ENCODE assay signal across 1 cellular context in the genomic region with DNA sequence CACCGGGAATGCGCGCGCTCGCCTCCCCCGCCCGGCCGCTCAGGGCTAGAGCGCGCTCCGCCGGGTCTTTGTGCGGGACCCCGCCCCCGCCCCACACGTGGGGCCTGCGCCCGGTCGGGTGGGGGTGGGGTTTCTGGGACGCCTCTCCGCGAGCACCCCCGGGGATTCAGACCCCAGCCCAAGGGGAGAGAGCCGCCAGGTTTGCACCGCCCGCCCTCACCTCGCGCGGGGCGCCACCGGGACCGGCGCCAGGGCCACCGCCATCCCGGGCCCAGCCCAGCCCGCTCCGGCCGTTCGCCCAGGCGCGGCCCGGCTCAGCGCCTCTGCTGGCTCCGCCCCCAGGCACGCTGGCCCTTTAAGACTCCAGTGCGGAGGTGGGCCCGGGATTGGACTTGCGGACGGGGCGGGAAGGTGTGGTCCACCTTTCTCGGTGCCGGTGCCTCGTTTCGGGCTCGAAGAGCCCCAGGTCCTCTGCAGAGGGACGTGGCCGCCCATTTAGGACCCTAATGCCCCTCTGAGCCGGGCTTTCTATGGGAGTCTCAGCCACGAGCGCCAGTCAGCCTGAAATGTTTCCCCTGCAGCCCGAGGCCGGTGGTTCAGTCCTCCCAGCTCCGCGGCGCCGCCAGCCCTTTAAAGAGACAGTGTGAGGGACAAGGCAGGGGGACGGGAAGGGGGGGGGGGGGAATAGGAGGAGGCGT.
A peak's percentile ranks its signal among the peaks of the same experiment; 100 is the strongest.
TF ChIP-seq lines count a peak whose summit lies in the region.

No MANE protein-coding gene starts in this region.

TF ChIP-seq in SK-N-SH, 30 proteins besides CTCF, POLR2A, EP300 and RAD21:
- peak; percentile 61; the same call in 1 of the 2 replicates for TF ChIP-seq SIN3A (IDR thresholded peaks at IDR 0.05; ENCODE audit: borderline replicate concordance, low read depth, low read length)
- no peak for TF ChIP-seq GABPA (IDR thresholded peaks at IDR 0.05; ENCODE audit: low read depth)
- TF ChIP-seq YY1 (IDR thresholded peaks at IDR 0.05; ENCODE audit: low read depth): no peak
- no peak for TF ChIP-seq MEF2A (IDR thresholded peaks at IDR 0.05; ENCODE audit: borderline replicate concordance, low read depth)
- no peak for TF ChIP-seq RCOR1 (IDR thresholded peaks at IDR 0.05; ENCODE audit: low read length)
- TF ChIP-seq, protein P1, sequence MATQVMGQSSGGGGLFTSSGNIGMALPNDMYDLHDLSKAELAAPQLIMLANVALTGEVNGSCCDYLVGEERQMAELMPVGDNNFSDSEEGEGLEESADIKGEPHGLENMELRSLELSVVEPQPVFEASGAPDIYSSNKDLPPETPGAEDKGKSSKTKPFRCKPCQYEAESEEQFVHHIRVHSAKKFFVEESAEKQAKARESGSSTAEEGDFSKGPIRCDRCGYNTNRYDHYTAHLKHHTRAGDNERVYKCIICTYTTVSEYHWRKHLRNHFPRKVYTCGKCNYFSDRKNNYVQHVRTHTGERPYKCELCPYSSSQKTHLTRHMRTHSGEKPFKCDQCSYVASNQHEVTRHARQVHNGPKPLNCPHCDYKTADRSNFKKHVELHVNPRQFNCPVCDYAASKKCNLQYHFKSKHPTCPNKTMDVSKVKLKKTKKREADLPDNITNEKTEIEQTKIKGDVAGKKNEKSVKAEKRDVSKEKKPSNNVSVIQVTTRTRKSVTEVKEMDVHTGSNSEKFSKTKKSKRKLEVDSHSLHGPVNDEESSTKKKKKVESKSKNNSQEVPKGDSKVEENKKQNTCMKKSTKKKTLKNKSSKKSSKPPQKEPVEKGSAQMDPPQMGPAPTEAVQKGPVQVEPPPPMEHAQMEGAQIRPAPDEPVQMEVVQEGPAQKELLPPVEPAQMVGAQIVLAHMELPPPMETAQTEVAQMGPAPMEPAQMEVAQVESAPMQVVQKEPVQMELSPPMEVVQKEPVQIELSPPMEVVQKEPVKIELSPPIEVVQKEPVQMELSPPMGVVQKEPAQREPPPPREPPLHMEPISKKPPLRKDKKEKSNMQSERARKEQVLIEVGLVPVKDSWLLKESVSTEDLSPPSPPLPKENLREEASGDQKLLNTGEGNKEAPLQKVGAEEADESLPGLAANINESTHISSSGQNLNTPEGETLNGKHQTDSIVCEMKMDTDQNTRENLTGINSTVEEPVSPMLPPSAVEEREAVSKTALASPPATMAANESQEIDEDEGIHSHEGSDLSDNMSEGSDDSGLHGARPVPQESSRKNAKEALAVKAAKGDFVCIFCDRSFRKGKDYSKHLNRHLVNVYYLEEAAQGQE (IDR thresholded peaks at IDR 0.05; ENCODE audit: low read depth, low read length): no peak
- TF ChIP-seq NFIC (IDR thresholded peaks at IDR 0.05; ENCODE audit: borderline replicate concordance): no peak
- no peak for TF ChIP-seq FOSL2 (IDR thresholded peaks at IDR 0.05; ENCODE audit: borderline replicate concordance, low read depth)
- no peak for TF ChIP-seq SMC3 (IDR thresholded peaks at IDR 0.05; ENCODE audit: low read depth, low read length)
- no peak for TF ChIP-seq TEAD4 (IDR thresholded peaks at IDR 0.05; ENCODE audit: borderline replicate concordance, insufficient read depth)
- TF ChIP-seq, protein P2, sequence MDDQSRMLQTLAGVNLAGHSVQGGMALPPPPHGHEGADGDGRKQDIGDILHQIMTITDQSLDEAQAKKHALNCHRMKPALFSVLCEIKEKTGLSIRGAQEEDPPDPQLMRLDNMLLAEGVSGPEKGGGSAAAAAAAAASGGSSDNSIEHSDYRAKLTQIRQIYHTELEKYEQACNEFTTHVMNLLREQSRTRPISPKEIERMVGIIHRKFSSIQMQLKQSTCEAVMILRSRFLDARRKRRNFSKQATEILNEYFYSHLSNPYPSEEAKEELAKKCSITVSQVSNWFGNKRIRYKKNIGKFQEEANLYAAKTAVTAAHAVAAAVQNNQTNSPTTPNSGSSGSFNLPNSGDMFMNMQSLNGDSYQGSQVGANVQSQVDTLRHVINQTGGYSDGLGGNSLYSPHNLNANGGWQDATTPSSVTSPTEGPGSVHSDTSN (IDR thresholded peaks at IDR 0.05): no peak
- TF ChIP-seq MXI1 (IDR thresholded peaks at IDR 0.05; ENCODE audit: low read depth, low read length): peak; percentile 85
- 0 out of 2 replicates have a peak, but pooled peaks have one; percentile 58 for TF ChIP-seq FOXM1 (IDR thresholded peaks at IDR 0.05; ENCODE audit: low read depth)
- no peak; the same call in 1 of the 2 replicates for TF ChIP-seq JUND (IDR thresholded peaks at IDR 0.05)
- peak; percentile 22; the same call in 1 of the 2 replicates for TF ChIP-seq TAF1 (IDR thresholded peaks at IDR 0.05; ENCODE audit: borderline replicate concordance, low read depth, low read length)
- no peak for TF ChIP-seq RFX5 (IDR thresholded peaks at IDR 0.05; ENCODE audit: low read length)
- TF ChIP-seq RXRA (IDR thresholded peaks at IDR 0.05; ENCODE audit: borderline replicate concordance, low read depth): no peak
- no peak for TF ChIP-seq GATA2 (CRISPR knock-in tag; IDR thresholded peaks at IDR 0.05)
- no peak for TF ChIP-seq NRF1 (IDR thresholded peaks at IDR 0.05; ENCODE audit: low read depth, low read length)
- TF ChIP-seq EZH2phosphoT487 (IDR thresholded peaks at IDR 0.05; ENCODE audit: borderline replicate concordance, low read depth): no peak
- TF ChIP-seq, protein P3, sequence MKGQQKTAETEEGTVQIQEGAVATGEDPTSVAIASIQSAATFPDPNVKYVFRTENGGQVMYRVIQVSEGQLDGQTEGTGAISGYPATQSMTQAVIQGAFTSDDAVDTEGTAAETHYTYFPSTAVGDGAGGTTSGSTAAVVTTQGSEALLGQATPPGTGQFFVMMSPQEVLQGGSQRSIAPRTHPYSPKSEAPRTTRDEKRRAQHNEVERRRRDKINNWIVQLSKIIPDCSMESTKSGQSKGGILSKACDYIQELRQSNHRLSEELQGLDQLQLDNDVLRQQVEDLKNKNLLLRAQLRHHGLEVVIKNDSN (IDR thresholded peaks at IDR 0.05; ENCODE audit: borderline replicate concordance, low read depth): peak; percentile 64; the same call in 1 of the 2 replicates
- no peak for TF ChIP-seq TCF12 (IDR thresholded peaks at IDR 0.05)
- TF ChIP-seq ELF1 (IDR thresholded peaks at IDR 0.05): no peak
- TF ChIP-seq, protein P4, sequence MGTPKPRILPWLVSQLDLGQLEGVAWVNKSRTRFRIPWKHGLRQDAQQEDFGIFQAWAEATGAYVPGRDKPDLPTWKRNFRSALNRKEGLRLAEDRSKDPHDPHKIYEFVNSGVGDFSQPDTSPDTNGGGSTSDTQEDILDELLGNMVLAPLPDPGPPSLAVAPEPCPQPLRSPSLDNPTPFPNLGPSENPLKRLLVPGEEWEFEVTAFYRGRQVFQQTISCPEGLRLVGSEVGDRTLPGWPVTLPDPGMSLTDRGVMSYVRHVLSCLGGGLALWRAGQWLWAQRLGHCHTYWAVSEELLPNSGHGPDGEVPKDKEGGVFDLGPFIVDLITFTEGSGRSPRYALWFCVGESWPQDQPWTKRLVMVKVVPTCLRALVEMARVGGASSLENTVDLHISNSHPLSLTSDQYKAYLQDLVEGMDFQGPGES (IDR thresholded peaks at IDR 0.05; ENCODE audit: low read depth, low read length): no peak
- TF ChIP-seq, protein P5, sequence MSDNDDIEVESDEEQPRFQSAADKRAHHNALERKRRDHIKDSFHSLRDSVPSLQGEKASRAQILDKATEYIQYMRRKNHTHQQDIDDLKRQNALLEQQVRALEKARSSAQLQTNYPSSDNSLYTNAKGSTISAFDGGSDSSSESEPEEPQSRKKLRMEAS (IDR thresholded peaks at IDR 0.05; ENCODE audit: low read depth): peak; percentile 84
- TF ChIP-seq FOXJ3 (CRISPR knock-in tag; IDR thresholded peaks at IDR 0.05): no peak
- TF ChIP-seq POLR2AphosphoS5 (IDR thresholded peaks at IDR 0.05; ENCODE audit: low read depth, low read length): peak; percentile 74
- peak; percentile 31 for TF ChIP-seq CHD2 (IDR thresholded peaks at IDR 0.05; ENCODE audit: low read length, partially characterized antibody)
- TF ChIP-seq, protein P6, sequence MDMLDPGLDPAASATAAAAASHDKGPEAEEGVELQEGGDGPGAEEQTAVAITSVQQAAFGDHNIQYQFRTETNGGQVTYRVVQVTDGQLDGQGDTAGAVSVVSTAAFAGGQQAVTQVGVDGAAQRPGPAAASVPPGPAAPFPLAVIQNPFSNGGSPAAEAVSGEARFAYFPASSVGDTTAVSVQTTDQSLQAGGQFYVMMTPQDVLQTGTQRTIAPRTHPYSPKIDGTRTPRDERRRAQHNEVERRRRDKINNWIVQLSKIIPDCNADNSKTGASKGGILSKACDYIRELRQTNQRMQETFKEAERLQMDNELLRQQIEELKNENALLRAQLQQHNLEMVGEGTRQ (IDR thresholded peaks at IDR 0.05; ENCODE audit: borderline replicate concordance, low read depth, low read length): no peak
- TF ChIP-seq, protein P7, sequence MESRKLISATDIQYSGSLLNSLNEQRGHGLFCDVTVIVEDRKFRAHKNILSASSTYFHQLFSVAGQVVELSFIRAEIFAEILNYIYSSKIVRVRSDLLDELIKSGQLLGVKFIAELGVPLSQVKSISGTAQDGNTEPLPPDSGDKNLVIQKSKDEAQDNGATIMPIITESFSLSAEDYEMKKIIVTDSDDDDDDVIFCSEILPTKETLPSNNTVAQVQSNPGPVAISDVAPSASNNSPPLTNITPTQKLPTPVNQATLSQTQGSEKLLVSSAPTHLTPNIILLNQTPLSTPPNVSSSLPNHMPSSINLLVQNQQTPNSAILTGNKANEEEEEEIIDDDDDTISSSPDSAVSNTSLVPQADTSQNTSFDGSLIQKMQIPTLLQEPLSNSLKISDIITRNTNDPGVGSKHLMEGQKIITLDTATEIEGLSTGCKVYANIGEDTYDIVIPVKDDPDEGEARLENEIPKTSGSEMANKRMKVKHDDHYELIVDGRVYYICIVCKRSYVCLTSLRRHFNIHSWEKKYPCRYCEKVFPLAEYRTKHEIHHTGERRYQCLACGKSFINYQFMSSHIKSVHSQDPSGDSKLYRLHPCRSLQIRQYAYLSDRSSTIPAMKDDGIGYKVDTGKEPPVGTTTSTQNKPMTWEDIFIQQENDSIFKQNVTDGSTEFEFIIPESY (IDR thresholded peaks at IDR 0.05; ENCODE audit: borderline replicate concordance, low read depth): no peak
